Comparison of ENCODE assay signal across 14 cellular contexts in the genomic region with DNA sequence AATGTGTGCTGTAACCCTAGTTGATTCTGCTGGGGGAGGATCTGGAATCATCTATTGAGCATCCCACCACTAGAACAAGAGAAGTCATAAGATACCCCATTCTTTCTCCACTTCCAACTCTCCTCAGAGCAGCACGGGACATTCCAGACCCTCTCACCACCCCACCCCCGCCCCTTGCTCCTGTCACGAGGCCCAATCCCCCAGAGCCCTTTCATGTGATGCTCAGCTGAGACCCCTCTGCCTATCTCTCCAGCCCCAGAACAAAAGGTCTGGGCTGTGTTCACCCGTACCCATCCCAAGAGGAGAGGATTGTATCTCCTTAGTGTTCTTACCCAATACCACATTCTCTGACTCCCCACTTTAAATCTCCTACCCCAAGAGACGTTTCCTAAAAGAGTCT. TPM values are rescaled to one million over a fixed set of nuclear protein-coding genes. Genes with fewer than 3 reads are reported as not detected.
A peak's percentile ranks its signal among the peaks of the same experiment; 100 is the strongest.
DNase-seq lines count a peak whose midpoint lies in the region; ATAC-seq and TF ChIP-seq lines count a peak whose summit lies in the region.
"Had no signal": no experiment of that assay in that cellular context is flagged by ENCODE, and none has a peak within 500 bp of the region (broad histone marks: within the 10 kb centered on the region; RNA-seq: fewer than 3 reads in every experiment).

No MANE protein-coding gene starts in this region.

- no peaks in the 10 kb centered on the region for H3K27me3 ChIP-seq in Caco-2 (replicated peaks; ENCODE audit: control insufficient read depth, insufficient read depth, low read length)
- H3K27me3 ChIP-seq: right lobe of liver had no signal

- in situ Hi-C loops in KBM-7 (cut with MboI; ENCODE audit: low pct_unique_long_range_greater_than_20kb, low sequenced_read_pairs), result no loop called here

- H3K4me3 Mint-ChIP-seq in Caco-2 (ENCODE audit: unreplicated experiment) (peak overlapping the region; percentile 98), IgD-negative memory B cell (peak overlapping the region in 3 of 4 donors; percentile 76 to 97 (median 96)), endothelial cell (ENCODE audit: unreplicated experiment) (peak overlapping the region; percentile 96), natural killer cell (peak overlapping the region; percentile 93)

- TF ChIP-seq CTCF in Caco-2 (IDR thresholded peaks at IDR 0.05; ENCODE audit: insufficient read depth in 1 of 2, low read depth in 1 of 2, low read length in 1 of 2, severe bottlenecking in 1 of 2, unreplicated experiment in 1 of 2) (no peak), endothelial cell (IDR thresholded peaks at IDR 0.05; ENCODE audit: unreplicated experiment) (no peak), natural killer cell (IDR thresholded peaks at IDR 0.05) (no peak)

- H3K36me3 Mint-ChIP-seq in Caco-2 (ENCODE audit: insufficient read depth, unreplicated experiment) (peaks cover 38% of the 10 kb centered on the region), IgD-negative memory B cell (no peaks in the 10 kb centered on the region), endothelial cell (ENCODE audit: low read depth, unreplicated experiment) (peaks cover 8% of the 10 kb centered on the region), natural killer cell (no peaks in the 10 kb centered on the region)
- H3K36me3 Mint-ChIP-seq: CD14-positive monocyte had no signal

- BruUV-seq in Caco-2 (replicated peaks; lab: Mats Ljungman, UMichigan), result no TSS peak

- H3K27me3 Mint-ChIP-seq in Caco-2 (ENCODE audit: insufficient read depth, unreplicated experiment) (no peaks in the 10 kb centered on the region), IgD-negative memory B cell (no peaks in the 10 kb centered on the region), endothelial cell (ENCODE audit: unreplicated experiment) (peaks cover 10% of the 10 kb centered on the region), natural killer cell (ENCODE audit: low read depth in 2 of 2) (peaks cover 0 to 3% of the 10 kb centered on the region in 2 donors)

- DNase-seq in Caco-2, result no peak
- DNase-seq in endothelial cell (ENCODE audit: low spot score), result no peak
- no peak for DNase-seq in natural killer cell
- DNase-seq in NCI-H345 treated with DMSO at 0.1 percent for 48 hours (lab: John Stamatoyannopoulos, UW; ENCODE audit: unreplicated experiment), result no peak
- no peak for DNase-seq in KBM-7
- DNase-seq in midbrain (lab: John Stamatoyannopoulos, UW), result no peak
- DNase-seq: activated CD8-positive, alpha-beta memory T cell treated with anti-CD3 and anti-CD28 coated beads for 24 hours; activated naive CD4-positive, alpha-beta T cell treated with anti-CD3 and anti-CD28 coated beads, Interleukin-2, amount 50 U/mL, for 16 hours; NCI-H2029; NCI-H82; right lobe of liver; stimulated activated naive CD4-positive, alpha-beta T cell treated with Interleukin-2 at 50 U/mL for 16 hours had no signal

- no peaks in the 10 kb centered on the region for H3K36me3 ChIP-seq in Caco-2 (ENCODE audit: control insufficient read depth, insufficient read depth, low read length)
- H3K36me3 ChIP-seq: right lobe of liver had no signal

- H3K27ac Mint-ChIP-seq in Caco-2 (ENCODE audit: unreplicated experiment), result peak overlapping the region; percentile 95
- peak overlapping the region in 2 of 3 donors; percentile 16 to 60 for H3K27ac Mint-ChIP-seq in IgD-negative memory B cell
- H3K27ac Mint-ChIP-seq in endothelial cell (ENCODE audit: unreplicated experiment), result peak overlapping the region; percentile 89
- H3K27ac Mint-ChIP-seq in natural killer cell, result peak overlapping the region; percentile 83 to 92

- no peak for ATAC-seq in natural killer cell

- POLR2A ChIA-PET in Caco-2 (lab: Charles Lee), result interaction anchor here (0.5 to 1.6 kb wide), 2 partner anchors 9 to 184 kb away, joined by 3 to 5 read pairs; partner anchors contain the start of gene RAB5B

- no peaks in the 10 kb centered on the region for H3K9me3 Mint-ChIP-seq in Caco-2 (ENCODE audit: unreplicated experiment)
- H3K9me3 Mint-ChIP-seq in IgD-negative memory B cell, result no peaks in the 10 kb centered on the region
- no peaks in the 10 kb centered on the region for H3K9me3 Mint-ChIP-seq in endothelial cell (ENCODE audit: unreplicated experiment)
- no peaks in the 10 kb centered on the region for H3K9me3 Mint-ChIP-seq in natural killer cell
- H3K9me3 Mint-ChIP-seq: CD14-positive monocyte had no signal

- peaks cover 23% of the 10 kb centered on the region for H3K4me1 ChIP-seq in Caco-2

- H3K4me1 Mint-ChIP-seq in Caco-2 (ENCODE audit: low read depth, unreplicated experiment) (peaks cover 18% of the 10 kb centered on the region), IgD-negative memory B cell (peaks cover 19 to 28% (median 22%) of the 10 kb centered on the region in 3 donors), endothelial cell (ENCODE audit: unreplicated experiment) (peaks cover 30% of the 10 kb centered on the region), natural killer cell (peaks cover 26 to 31% of the 10 kb centered on the region in 2 donors)

- H3K4me3 ChIP-seq in Caco-2 (ENCODE audit: low read depth, low read length), result no peak overlapping the region

- no peaks in the 10 kb centered on the region for H3K9me3 ChIP-seq in Caco-2
- H3K9me3 ChIP-seq: right lobe of liver had no signal

- intact Hi-C loops in Caco-2 (cut with micrococcal nuclease; ENCODE audit: unreplicated experiment), result no loop called here
- intact Hi-C loops in natural killer cell (cut with micrococcal nuclease), result no loop called here

- CTCF ChIA-PET in Caco-2 (lab: Charles Lee), result no interaction called here

RNA-seq across cellular contexts. Expression of gene PMEL, which starts 0.6 kb away (rescaled TPM):
- total RNA-seq in Caco-2 (2022) (7.8 and 9.7 TPM in 2 replicates), endothelial cell (ENCODE audit: unreplicated experiment) (136 TPM), natural killer cell (under 1 TPM in 1 of 3 donors, not detected in 2; 0.35 TPM)
- 1.1 TPM for polyA plus RNA-seq in IgD-negative memory B cell

RNA-seq across cellular contexts. Expression of gene CDK2, which starts 1.4 kb away (rescaled TPM):
- total RNA-seq in Caco-2 (2022) (103 and 110 TPM in 2 replicates), endothelial cell (ENCODE audit: unreplicated experiment) (43.0 TPM), natural killer cell (10 to 100 TPM; 19.5 to 27.3 (median 27.3) TPM)
- 8.9 TPM for polyA plus RNA-seq in IgD-negative memory B cell

RNA-seq across cellular contexts. Expression of gene RAB5B, which starts 8.6 kb away (rescaled TPM):
- total RNA-seq in Caco-2 (2022) (98.4 and 107 TPM in 2 replicates), endothelial cell (ENCODE audit: unreplicated experiment) (130 TPM), natural killer cell (10 to 100 TPM; 69.4 to 80.0 (median 78.2) TPM)
- 54.7 TPM for polyA plus RNA-seq in IgD-negative memory B cell

RNA-seq across cellular contexts. Expression of gene SUOX, which starts 31.8 kb away (rescaled TPM):
- total RNA-seq in Caco-2 (2022) (37.9 and 40.8 TPM in 2 replicates), endothelial cell (ENCODE audit: unreplicated experiment) (31.6 TPM), natural killer cell (10 to 100 TPM; 11.0 to 15.9 (median 14.6) TPM)
- 1.3 TPM for polyA plus RNA-seq in IgD-negative memory B cell

RNA-seq across cellular contexts. Expression of gene DGKA, which starts 34.3 kb away (rescaled TPM):
- total RNA-seq in Caco-2 (2022) (19.4 and 22.2 TPM in 2 replicates), endothelial cell (ENCODE audit: unreplicated experiment) (70.1 TPM), natural killer cell (100 to 1,000 TPM; 137 to 145 (median 142) TPM)
- polyA plus RNA-seq in IgD-negative memory B cell, result 114 TPM

Comparison
In these comparisons a context has a peak if more than half of its experiments do, and no peak if none do; other contexts are left out.
1. H3K27ac Mint-ChIP-seq: peak in every context shown above with its lines; median percentile 95 in Caco-2; 89 in endothelial cell; 88 in natural killer cell; 38 in IgD-negative memory B cell.
2. RNA of gene PMEL, which starts 0.6 kb away (total RNA-seq): 136 TPM in endothelial cell (single experiment); 7.8 to 9.7 TPM in Caco-2 and 0.35 TPM in natural killer cell; every median in the first group is over 10 times any median in the second.
3. Peak in every context shown above with its lines, with median percentiles within 50 percentile points of each other: H3K4me3 Mint-ChIP-seq.